Comparison of ENCODE assay signal across 13 cellular contexts in the genomic region with DNA sequence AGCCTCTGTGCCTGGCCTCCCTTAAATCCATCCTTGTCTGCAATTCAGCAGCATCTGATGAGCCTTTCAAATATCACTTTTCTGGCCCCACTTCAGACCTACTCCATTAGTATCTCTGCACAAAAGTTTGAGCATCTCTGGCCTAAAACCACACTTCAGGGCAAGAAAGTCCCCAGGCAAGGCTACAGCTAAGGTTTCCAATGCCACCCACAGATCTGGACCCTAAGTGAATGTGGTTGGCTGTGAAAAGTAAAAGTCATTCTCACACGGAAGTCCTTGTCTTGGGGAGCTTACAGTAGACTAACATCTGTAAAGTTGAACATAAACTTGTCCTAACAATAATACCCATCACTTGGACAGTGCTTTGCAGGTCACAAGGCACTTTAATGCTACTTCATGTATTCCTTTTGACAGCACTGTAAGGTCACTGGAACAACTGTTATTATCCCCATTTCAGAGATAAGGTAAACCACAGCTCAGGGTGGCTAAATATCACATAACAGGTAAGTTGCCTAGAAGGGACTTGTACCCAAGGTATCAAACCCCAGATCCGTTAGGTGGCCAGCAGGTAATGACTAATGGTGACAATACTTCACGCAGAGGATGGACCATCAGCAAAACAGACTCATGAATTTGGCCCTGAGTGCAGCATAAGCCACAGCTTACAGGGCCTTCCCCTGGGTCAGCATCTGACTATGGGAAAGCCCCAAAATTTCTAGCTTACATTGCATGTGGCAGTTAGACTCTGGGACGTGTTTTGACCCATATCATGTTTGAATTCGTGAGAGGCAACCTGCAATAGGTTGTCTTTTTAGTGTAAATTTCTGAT.
A peak's percentile ranks its signal among the peaks of the same experiment; 100 is the strongest.
DNase-seq lines count a peak whose midpoint lies in the region; ATAC-seq, FAIRE-seq and TF ChIP-seq lines count a peak whose summit lies in the region.
"Had no signal": no experiment of that assay in that cellular context is flagged by ENCODE, and none has a peak within 500 bp of the region (broad histone marks: within the 10 kb centered on the region; RNA-seq: fewer than 3 reads in every experiment).

No MANE protein-coding gene starts in this region.

- TF ChIP-seq POLR2A in erythroblast (IDR thresholded peaks at IDR 0.05; ENCODE audit: low read length) = no peak

- FAIRE-seq in GM19239 (lab: Jason Lieb, UNC) = peak; percentile 66

- no peak overlapping the region for H3K4me3 ChIP-seq in GM12865 (ENCODE audit: low read depth, low read length)
- H3K4me3 ChIP-seq: suprapubic skin had no signal

- DNase-seq in GM12865 (ENCODE audit: low read depth) (peak; percentile 80), GM19239 (ENCODE audit: insufficient read length, low spot score) (no peak), NCI-H345 (lab: John Stamatoyannopoulos, UW) (no peak), MV-4-11 (lab: John Stamatoyannopoulos, UW) (no peak), erythroblast (lab: John Stamatoyannopoulos, UW) (no peak), left lobe of liver (ENCODE audit: low spot score) (no peak)
- DNase-seq: activated CD4-positive, alpha-beta T cell treated with anti-CD3 and anti-CD28 coated beads, Interleukin-2, amount 10 ng/mL, durations not matched to agents 7 days and 5 days; AML-193; amygdala; SHP77 had no signal

- no peak for TF ChIP-seq CTCF in GM12865 (IDR thresholded peaks at IDR 0.05; ENCODE audit: insufficient read depth, low read depth, low read length, missing control alignments)

- ATAC-seq in HG02678 (IDR thresholded peaks at IDR 0.05; ENCODE audit: unreplicated experiment) (peak; percentile 90), HG03460 (IDR thresholded peaks at IDR 0.05; ENCODE audit: unreplicated experiment) (peak; percentile 90), left lobe of liver (no peak)
